In the genomic region with DNA sequence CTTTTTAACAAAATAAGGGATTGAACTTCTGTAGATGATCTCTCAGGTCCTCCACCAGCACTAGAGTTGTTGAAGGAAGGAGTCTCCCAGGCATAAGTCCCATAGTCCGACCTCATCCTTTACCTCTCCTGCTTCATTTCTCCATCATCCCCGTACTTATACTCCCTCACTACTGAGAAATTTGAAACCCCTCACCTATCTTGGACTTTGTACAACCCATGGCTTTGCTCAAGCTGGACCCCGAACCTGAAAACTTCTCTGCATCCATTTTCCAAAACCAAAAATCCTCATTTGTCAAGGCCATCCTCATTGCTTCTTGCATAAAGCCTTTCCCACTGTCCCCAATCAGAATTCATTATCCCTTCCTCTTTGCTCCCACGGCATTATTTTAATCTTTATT, we compare ENCODE assay signal across 1 cellular context.
TF ChIP-seq lines count a peak whose summit lies in the region.

No MANE protein-coding gene starts in this region.

TF ChIP-seq in HepG2, 621 proteins besides CTCF, POLR2A, EP300 and RAD21:
- TF ChIP-seq NAIF1 (CRISPR knock-in tag; IDR thresholded peaks at IDR 0.05; ENCODE audit: borderline replicate concordance) = no peak
- TF ChIP-seq, protein P1, sequence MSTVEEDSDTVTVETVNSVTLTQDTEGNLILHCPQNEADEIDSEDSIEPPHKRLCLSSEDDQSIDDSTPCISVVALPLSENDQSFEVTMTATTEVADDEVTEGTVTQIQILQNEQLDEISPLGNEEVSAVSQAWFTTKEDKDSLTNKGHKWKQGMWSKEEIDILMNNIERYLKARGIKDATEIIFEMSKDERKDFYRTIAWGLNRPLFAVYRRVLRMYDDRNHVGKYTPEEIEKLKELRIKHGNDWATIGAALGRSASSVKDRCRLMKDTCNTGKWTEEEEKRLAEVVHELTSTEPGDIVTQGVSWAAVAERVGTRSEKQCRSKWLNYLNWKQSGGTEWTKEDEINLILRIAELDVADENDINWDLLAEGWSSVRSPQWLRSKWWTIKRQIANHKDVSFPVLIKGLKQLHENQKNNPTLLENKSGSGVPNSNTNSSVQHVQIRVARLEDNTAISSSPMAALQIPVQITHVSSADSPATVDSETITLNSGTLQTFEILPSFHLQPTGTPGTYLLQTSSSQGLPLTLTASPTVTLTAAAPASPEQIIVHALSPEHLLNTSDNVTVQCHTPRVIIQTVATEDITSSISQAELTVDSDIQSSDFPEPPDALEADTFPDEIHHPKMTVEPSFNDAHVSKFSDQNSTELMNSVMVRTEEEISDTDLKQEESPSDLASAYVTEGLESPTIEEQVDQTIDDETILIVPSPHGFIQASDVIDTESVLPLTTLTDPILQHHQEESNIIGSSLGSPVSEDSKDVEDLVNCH (CRISPR knock-in tag; IDR thresholded peaks at IDR 0.05) = peak; percentile 78; the same call in 1 of the 2 replicates
- TF ChIP-seq SIX4 (CRISPR knock-in tag; IDR thresholded peaks at IDR 0.05) = peak; percentile 30; the same call in 1 of the 2 replicates
- TF ChIP-seq ZNF343 (CRISPR knock-in tag; IDR thresholded peaks at IDR 0.05) = peak; percentile 13; the same call in 1 of the 2 replicates
- 0 out of 2 replicates have a peak, but pooled peaks have one; percentile 11 for TF ChIP-seq ZBTB8A (CRISPR knock-in tag; IDR thresholded peaks at IDR 0.05; ENCODE audit: borderline replicate concordance, low read depth)
- TF ChIP-seq HNF4A (CRISPR knock-in tag; IDR thresholded peaks at IDR 0.05) = peak; percentile 57
- TF ChIP-seq, protein P2, sequence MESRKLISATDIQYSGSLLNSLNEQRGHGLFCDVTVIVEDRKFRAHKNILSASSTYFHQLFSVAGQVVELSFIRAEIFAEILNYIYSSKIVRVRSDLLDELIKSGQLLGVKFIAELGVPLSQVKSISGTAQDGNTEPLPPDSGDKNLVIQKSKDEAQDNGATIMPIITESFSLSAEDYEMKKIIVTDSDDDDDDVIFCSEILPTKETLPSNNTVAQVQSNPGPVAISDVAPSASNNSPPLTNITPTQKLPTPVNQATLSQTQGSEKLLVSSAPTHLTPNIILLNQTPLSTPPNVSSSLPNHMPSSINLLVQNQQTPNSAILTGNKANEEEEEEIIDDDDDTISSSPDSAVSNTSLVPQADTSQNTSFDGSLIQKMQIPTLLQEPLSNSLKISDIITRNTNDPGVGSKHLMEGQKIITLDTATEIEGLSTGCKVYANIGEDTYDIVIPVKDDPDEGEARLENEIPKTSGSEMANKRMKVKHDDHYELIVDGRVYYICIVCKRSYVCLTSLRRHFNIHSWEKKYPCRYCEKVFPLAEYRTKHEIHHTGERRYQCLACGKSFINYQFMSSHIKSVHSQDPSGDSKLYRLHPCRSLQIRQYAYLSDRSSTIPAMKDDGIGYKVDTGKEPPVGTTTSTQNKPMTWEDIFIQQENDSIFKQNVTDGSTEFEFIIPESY (CRISPR knock-in tag; IDR thresholded peaks at IDR 0.05) = no peak
- peak; percentile 52; the same call in 1 of the 2 replicates for TF ChIP-seq SIX1 (CRISPR knock-in tag; IDR thresholded peaks at IDR 0.05; ENCODE audit: borderline replicate concordance)
- no peak for TF ChIP-seq ZFP90 (CRISPR knock-in tag; IDR thresholded peaks at IDR 0.05; ENCODE audit: borderline replicate concordance)
